In the genomic region with DNA sequence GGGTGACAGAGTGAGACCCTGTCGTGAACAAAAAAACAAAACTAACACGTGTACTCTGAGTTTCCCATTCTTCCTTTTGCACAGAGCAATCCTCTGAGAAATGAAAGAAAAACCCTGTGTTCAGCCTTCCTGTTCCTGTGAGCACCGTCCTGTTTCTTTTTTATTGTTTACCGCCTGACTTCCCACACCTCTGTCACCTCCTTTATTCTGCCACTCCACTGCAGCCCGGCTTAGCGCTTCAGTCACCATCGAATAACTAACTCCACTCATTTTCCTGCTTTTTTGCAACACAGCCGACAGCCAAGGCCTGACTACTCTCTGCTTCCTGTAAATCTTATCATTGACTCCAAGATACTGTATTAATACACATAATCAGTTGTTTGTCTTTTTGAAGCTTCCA, we compare ENCODE assay signal across 21 cellular contexts. TPM values are rescaled to one million over a fixed set of nuclear protein-coding genes. Genes with fewer than 3 reads are reported as not detected.
DNase-seq lines count a peak whose midpoint lies in the region; ATAC-seq and TF ChIP-seq lines count a peak whose summit lies in the region.
"Had no signal": no experiment of that assay in that cellular context is flagged by ENCODE, and none has a peak within 500 bp of the region (broad histone marks: within the 10 kb centered on the region; RNA-seq: fewer than 3 reads in every experiment).

No MANE protein-coding gene starts in this region.

- H3K4me3 Mint-ChIP-seq in activated T-cell treated with anti-CD3 and anti-CD28 coated beads, Interleukin-2, amount 50 U/mL, for 24 hours: no peak overlapping the region
- no peak overlapping the region for H3K4me3 Mint-ChIP-seq in CD8-positive, alpha-beta T cell
- peak overlapping the region; percentile 6 for H3K4me3 Mint-ChIP-seq in activated CD8-positive, alpha-beta T cell treated with anti-CD3 and anti-CD28 coated beads for 36 hours
- H3K4me3 Mint-ChIP-seq: naive thymus-derived CD8-positive, alpha-beta T cell had no signal

- peaks cover 15% of the 10 kb centered on the region for H3K4me1 ChIP-seq in CD8-positive, alpha-beta T cell (ENCODE audit: insufficient read depth, low read length)
- H3K4me1 ChIP-seq in osteoblast (ENCODE audit: insufficient read depth, low read length): peaks cover 13% of the 10 kb centered on the region
- H3K4me1 ChIP-seq: pancreas, testis had no signal

- H3K9me3 ChIP-seq in CD8-positive, alpha-beta T cell (ENCODE audit: low read length): no peaks in the 10 kb centered on the region
- no peaks in the 10 kb centered on the region for H3K9me3 ChIP-seq in osteoblast (ENCODE audit: low read depth, low read length)
- H3K9me3 ChIP-seq: pancreas, testis had no signal

- H3K36me3 Mint-ChIP-seq in activated T-cell treated with anti-CD3 and anti-CD28 coated beads, Interleukin-2, amount 50 U/mL, for 24 hours (ENCODE audit: low read depth): no peaks in the 10 kb centered on the region
- H3K36me3 Mint-ChIP-seq in CD8-positive, alpha-beta T cell: no peaks in the 10 kb centered on the region
- H3K36me3 Mint-ChIP-seq in activated CD8-positive, alpha-beta T cell treated with anti-CD3 and anti-CD28 coated beads for 36 hours (ENCODE audit: low read depth): no peaks in the 10 kb centered on the region
- H3K36me3 Mint-ChIP-seq: naive thymus-derived CD8-positive, alpha-beta T cell had no signal

- H3K79me2 ChIP-seq in osteoblast (ENCODE audit: insufficient read depth, low read length): no peaks in the 10 kb centered on the region

- H3K27me3 ChIP-seq in CD8-positive, alpha-beta T cell (ENCODE audit: insufficient read depth, low read length): no peaks in the 10 kb centered on the region
- H3K27me3 ChIP-seq in osteoblast (ENCODE audit: insufficient read depth, low read length): no peaks in the 10 kb centered on the region
- H3K27me3 ChIP-seq: pancreas, testis had no signal

- TF ChIP-seq CTCF in CD8-positive, alpha-beta T cell (IDR thresholded peaks at IDR 0.05): no peak
- TF ChIP-seq CTCF in activated CD8-positive, alpha-beta T cell treated with anti-CD3 and anti-CD28 coated beads for 36 hours (IDR thresholded peaks at IDR 0.05): no peak
- TF ChIP-seq CTCF in osteoblast (IDR thresholded peaks at IDR 0.05; ENCODE audit: extremely low read depth, low read depth, low read length): no peak

- H3K27me3 Mint-ChIP-seq in activated T-cell treated with anti-CD3 and anti-CD28 coated beads, Interleukin-2, amount 50 U/mL, for 24 hours: no peaks in the 10 kb centered on the region
- H3K27me3 Mint-ChIP-seq in CD8-positive, alpha-beta T cell (ENCODE audit: low read depth): no peaks in the 10 kb centered on the region
- no peaks in the 10 kb centered on the region for H3K27me3 Mint-ChIP-seq in activated CD8-positive, alpha-beta T cell treated with anti-CD3 and anti-CD28 coated beads for 36 hours
- H3K27me3 Mint-ChIP-seq: naive thymus-derived CD8-positive, alpha-beta T cell had no signal

- no peak for ATAC-seq in CD8-positive, alpha-beta T cell
- no peak for ATAC-seq in activated CD8-positive, alpha-beta T cell treated with anti-CD3 and anti-CD28 coated beads for 36 hours
- ATAC-seq: naive thymus-derived CD8-positive, alpha-beta T cell; pancreas; sciatic nerve had no signal

- POLR2A ChIA-PET in CD8-positive, alpha-beta T cell (lab: Charles Lee): no interaction called here
- POLR2A ChIA-PET in activated CD8-positive, alpha-beta T cell treated with anti-CD3 and anti-CD28 coated beads for 36 hours (lab: Charles Lee): interaction anchor here (1.0 kb wide), 1 partner anchor 10 kb away, joined by 3 read pairs; no protein-coding TSS in a partner anchor

- H3K4me2 ChIP-seq in osteoblast (ENCODE audit: insufficient read depth, low read length): no peak overlapping the region

- DNase-seq in activated T-cell treated with anti-CD3 and anti-CD28 coated beads, Interleukin-2, amount 50 U/mL, for 24 hours: no peak
- DNase-seq in activated T-cell treated with anti-CD3 and anti-CD28 coated beads, Interleukin-2, amount 50 U/mL, for 48 hours: no peak
- DNase-seq in CD8-positive, alpha-beta T cell: no peak
- no peak for DNase-seq in activated CD8-positive, alpha-beta T cell treated with anti-CD3 and anti-CD28 coated beads for 36 hours
- DNase-seq in left kidney (ENCODE audit: low read depth, low spot score) (peak; percentile 62), osteoblast (ENCODE audit: insufficient read length, low spot score, missing footprints) (no peak), SKM-1 (lab: John Stamatoyannopoulos, UW; ENCODE audit: unreplicated experiment) (no peak), KBM-7 (no peak)
- DNase-seq: activated CD4-positive, alpha-beta T cell treated with anti-CD3 and anti-CD28 coated beads, Interleukin-2, amount 50 U/mL, for 1 hour; DMS53; effector memory CD4-positive, alpha-beta T cell; GF-D8; mesendoderm; naive thymus-derived CD8-positive, alpha-beta T cell; NCI-H1417 treated with DMSO at 0.1 percent for 48 hours; NCI-H2107; pancreas; stimulated activated CD4-positive, alpha-beta T cell treated with anti-CD3 and anti-CD28 coated beads, Interleukin-15, amount 100 ng/mL, for 24 hours; testis had no signal

- no peak overlapping the region for H3K4me3 ChIP-seq in CD8-positive, alpha-beta T cell (ENCODE audit: low read depth, low read length)
- no peak overlapping the region for H3K4me3 ChIP-seq in osteoblast (ENCODE audit: insufficient read depth, low read length)
- H3K4me3 ChIP-seq: pancreas, testis had no signal

- no peaks in the 10 kb centered on the region for H3K36me3 ChIP-seq in CD8-positive, alpha-beta T cell (ENCODE audit: insufficient read depth, low read length)
- H3K36me3 ChIP-seq in osteoblast (ENCODE audit: insufficient read depth, low read length): peaks cover 3% of the 10 kb centered on the region
- H3K36me3 ChIP-seq: pancreas had no signal

- H4K20me1 ChIP-seq in osteoblast (ENCODE audit: insufficient read depth, low read length): no peaks in the 10 kb centered on the region

- H3K9me3 Mint-ChIP-seq in activated T-cell treated with anti-CD3 and anti-CD28 coated beads, Interleukin-2, amount 50 U/mL, for 24 hours: no peaks in the 10 kb centered on the region
- no peaks in the 10 kb centered on the region for H3K9me3 Mint-ChIP-seq in CD8-positive, alpha-beta T cell
- H3K9me3 Mint-ChIP-seq in activated CD8-positive, alpha-beta T cell treated with anti-CD3 and anti-CD28 coated beads for 36 hours: no peaks in the 10 kb centered on the region
- H3K9me3 Mint-ChIP-seq: naive thymus-derived CD8-positive, alpha-beta T cell had no signal

- peaks cover 20% of the 10 kb centered on the region for H3K4me1 Mint-ChIP-seq in activated T-cell treated with anti-CD3 and anti-CD28 coated beads, Interleukin-2, amount 50 U/mL, for 24 hours (ENCODE audit: low read depth)
- H3K4me1 Mint-ChIP-seq in CD8-positive, alpha-beta T cell (ENCODE audit: low read depth): peaks cover 23% of the 10 kb centered on the region
- peaks cover 24% of the 10 kb centered on the region for H3K4me1 Mint-ChIP-seq in activated CD8-positive, alpha-beta T cell treated with anti-CD3 and anti-CD28 coated beads for 36 hours (ENCODE audit: low read depth)

- CTCF ChIA-PET in CD8-positive, alpha-beta T cell (lab: Charles Lee): interaction anchor here (1.1 to 13.3 kb wide), 7 partner anchors 8 to 34 kb away, joined by 3 to 128 read pairs (median 4); no protein-coding TSS in a partner anchor
- CTCF ChIA-PET in activated CD8-positive, alpha-beta T cell treated with anti-CD3 and anti-CD28 coated beads for 36 hours (lab: Charles Lee): interaction anchor here (1.7 to 6.4 kb wide), 6 partner anchors 11 to 253 kb away, joined by 6 to 64 read pairs (median 20); no protein-coding TSS in a partner anchor

- H2AFZ ChIP-seq in osteoblast (ENCODE audit: low read length): no peak overlapping the region

- no peak overlapping the region for H3K27ac ChIP-seq in CD8-positive, alpha-beta T cell (ENCODE audit: low read depth, low read length)
- no peak overlapping the region for H3K27ac ChIP-seq in osteoblast (ENCODE audit: low read depth, low read length)
- H3K27ac ChIP-seq: HL-60, pancreas, testis had no signal

- intact Hi-C loops in CD8-positive, alpha-beta T cell (cut with DNase I, micrococcal nuclease): loop anchor here (5.0 kb wide), 3 partner anchors 360 to 1265 kb away; no protein-coding TSS in a partner anchor
- intact Hi-C loops in activated CD8-positive, alpha-beta T cell treated with anti-CD3 and anti-CD28 coated beads for 36 hours (cut with micrococcal nuclease): loop anchor here (5.0 kb wide), 1 partner anchor 220 kb away; no protein-coding TSS in a partner anchor

- peak overlapping the region; percentile 54 for H3K27ac Mint-ChIP-seq in activated T-cell treated with anti-CD3 and anti-CD28 coated beads, Interleukin-2, amount 50 U/mL, for 24 hours
- peak overlapping the region; percentile 69 for H3K27ac Mint-ChIP-seq in CD8-positive, alpha-beta T cell
- H3K27ac Mint-ChIP-seq in activated CD8-positive, alpha-beta T cell treated with anti-CD3 and anti-CD28 coated beads for 36 hours: peak overlapping the region; percentile 27

- in situ Hi-C loops in KBM-7 (cut with MboI; ENCODE audit: low pct_unique_long_range_greater_than_20kb, low sequenced_read_pairs): loop anchor here (25.0 kb wide), 2 partner anchors 225 to 800 kb away; no protein-coding TSS in a partner anchor

RNA-seq across cellular contexts. Expression of gene TGOLN2, which starts 40.9 kb away (rescaled TPM):
- total RNA-seq in CD8-positive, alpha-beta T cell: 100 to 1,000 TPM; 127 to 128 TPM
- total RNA-seq in activated CD8-positive, alpha-beta T cell treated with anti-CD3 and anti-CD28 coated beads for 36 hours: 10 to 100 TPM; 62.8 to 64.0 TPM
- total RNA-seq in osteoblast: 124 and 129 TPM in 2 replicates
